ENCODE assay signal across 11 cellular contexts in the genomic region with DNA sequence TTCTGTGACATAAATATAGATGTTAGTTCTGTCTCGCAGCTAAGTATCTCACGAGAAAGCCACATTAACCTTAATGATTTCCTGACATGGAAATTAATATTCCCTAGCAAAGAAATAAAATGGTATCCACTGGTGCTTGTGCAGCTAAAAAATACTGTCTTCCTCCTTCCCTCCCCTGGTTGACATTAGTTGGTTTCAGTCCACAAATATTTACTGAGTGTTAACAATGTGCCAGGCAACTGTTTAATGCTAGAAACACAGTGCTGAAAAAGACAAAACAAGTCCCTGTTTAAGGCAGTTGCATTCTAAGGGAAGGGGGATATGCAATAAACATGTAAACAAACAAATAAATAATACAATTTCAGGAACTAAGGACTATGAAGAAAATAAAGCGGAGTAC. TPM values are rescaled to one million over a fixed set of nuclear protein-coding genes. Genes with fewer than 3 reads are reported as not detected.
DNase-seq lines count a peak whose midpoint lies in the region; ATAC-seq and TF ChIP-seq lines count a peak whose summit lies in the region.
"Had no signal": no experiment of that assay in that cellular context is flagged by ENCODE, and none has a peak within 500 bp of the region (broad histone marks: within the 10 kb centered on the region; RNA-seq: fewer than 3 reads in every experiment).

No MANE protein-coding gene starts in this region.

- TF ChIP-seq POLR2A in thyroid gland (IDR thresholded peaks at IDR 0.05), result no peak

- no peaks in the 10 kb centered on the region for H3K27me3 Mint-ChIP-seq in T-helper 1 cell treated with Interleukin-12 subunit alpha and Interleukin-12 subunit beta and Interleukin-4 antibody, amounts not matched to agents 30 μg/mL and 1 μg/mL, for 36 hours (ENCODE audit: low read depth)
- H3K27me3 Mint-ChIP-seq: activated CD8-positive, alpha-beta memory T cell treated with anti-CD3 and anti-CD28 coated beads, Interleukin-2, amount 10 ng/mL, durations not matched to agents 7 days and 5 days; stimulated activated naive CD8-positive, alpha-beta T cell treated with anti-CD3 and anti-CD28 coated beads, Interleukin-15, amount 100 ng/mL, for 72 hours had no signal

- H3K9me3 ChIP-seq in ascending aorta (no peaks in the 10 kb centered on the region), thymus (ENCODE audit: control insufficient read depth) (no peaks in the 10 kb centered on the region), thyroid gland (no peaks in the 10 kb centered on the region)

- H3K27me3 ChIP-seq in ascending aorta (no peaks in the 10 kb centered on the region), thymus (ENCODE audit: control insufficient read depth, insufficient read depth) (no peaks in the 10 kb centered on the region), thyroid gland (no peaks in the 10 kb centered on the region)

- intact Hi-C loops in ascending aorta (cut with DNase I), result loop anchor here (5.0 kb wide), 1 partner anchor 79 kb away; a partner anchor contains a TSS
- intact Hi-C loops in left colon (cut with DNase I, micrococcal nuclease), result no loop called here
- intact Hi-C loops in thyroid gland (cut with DNase I), result no loop called here

- H3K4me3 ChIP-seq in ascending aorta, result no peak overlapping the region
- H3K4me3 ChIP-seq in thymus (ENCODE audit: low read length), result no peak overlapping the region
- no peak overlapping the region for H3K4me3 ChIP-seq in thyroid gland (replicated peaks in 1 of 3)

- WGBS in thymus, result 81% methylated on average over 3 of the region's 3 CpGs
- WGBS in thyroid gland, 2 donors, result 96% methylated on average over 3 of the region's 3 CpGs

- H3K27ac Mint-ChIP-seq in T-helper 1 cell treated with Interleukin-12 subunit alpha and Interleukin-12 subunit beta and Interleukin-4 antibody, amounts not matched to agents 30 μg/mL and 1 μg/mL, for 36 hours, result peak overlapping the region; percentile 49
- H3K27ac Mint-ChIP-seq: T-helper 2 cell treated with Interferon-gamma antibody and Interleukin-4, amounts not matched to agents 5 μg/mL and 100 μg/mL, for 36 hours had no signal

- H3K9me3 Mint-ChIP-seq in T-helper 1 cell treated with Interleukin-12 subunit alpha and Interleukin-12 subunit beta and Interleukin-4 antibody, amounts not matched to agents 30 μg/mL and 1 μg/mL, for 36 hours, result no peaks in the 10 kb centered on the region
- H3K9me3 Mint-ChIP-seq: T-helper 2 cell treated with Interferon-gamma antibody and Interleukin-4, amounts not matched to agents 5 μg/mL and 100 μg/mL, for 36 hours had no signal

- H3K4me1 ChIP-seq in ascending aorta (peaks cover 0 to 8% of the 10 kb centered on the region in 2 donors), thymus (ENCODE audit: control insufficient read depth, insufficient read depth, low read length) (peaks cover 11% of the 10 kb centered on the region), thyroid gland (no peaks in the 10 kb centered on the region)

- peak; percentile 59 for ATAC-seq in left colon
- no peak for ATAC-seq in HG03565 (IDR thresholded peaks at IDR 0.05; ENCODE audit: unreplicated experiment)
- ATAC-seq: activated CD8-positive, alpha-beta memory T cell treated with anti-CD3 and anti-CD28 coated beads, Interleukin-2, amount 10 ng/mL, durations not matched to agents 7 days and 5 days had no signal

- no peaks in the 10 kb centered on the region for H3K36me3 ChIP-seq in ascending aorta
- H3K36me3 ChIP-seq in thymus (ENCODE audit: control insufficient read depth, insufficient read depth), result no peaks in the 10 kb centered on the region
- H3K36me3 ChIP-seq in thyroid gland, result no peaks in the 10 kb centered on the region

- DNase-seq in T-helper 1 cell, result no peak
- no peak for DNase-seq in ascending aorta (ENCODE audit: low spot score in 2 of 2)
- no peak for DNase-seq in left colon
- no peak for DNase-seq in thyroid gland
- no peak for DNase-seq in activated CD8-positive, alpha-beta memory T cell treated with anti-CD3 and anti-CD28 coated beads, Interleukin-2, amount 50 U/mL, for 48 hours
- DNase-seq: activated CD8-positive, alpha-beta memory T cell treated with anti-CD3 and anti-CD28 coated beads, Interleukin-2, amount 10 ng/mL, durations not matched to agents 7 days and 5 days; stimulated activated naive CD8-positive, alpha-beta T cell treated with anti-CD3 and anti-CD28 coated beads, Interleukin-15, amount 100 ng/mL, for 72 hours had no signal

- peaks cover 17% of the 10 kb centered on the region for H3K4me1 Mint-ChIP-seq in T-helper 1 cell treated with Interleukin-12 subunit alpha and Interleukin-12 subunit beta and Interleukin-4 antibody, amounts not matched to agents 30 μg/mL and 1 μg/mL, for 36 hours (ENCODE audit: low read depth)

- H3K27ac ChIP-seq in ascending aorta, result peak overlapping the region; percentile 32 to 79
- H3K27ac ChIP-seq in thymus (ENCODE audit: low read depth), result peak overlapping the region; percentile 25
- no peak overlapping the region for H3K27ac ChIP-seq in thyroid gland

- H3K36me3 Mint-ChIP-seq in T-helper 1 cell treated with Interleukin-12 subunit alpha and Interleukin-12 subunit beta and Interleukin-4 antibody, amounts not matched to agents 30 μg/mL and 1 μg/mL, for 36 hours (ENCODE audit: low read depth), result peaks cover 2% of the 10 kb centered on the region
- H3K36me3 Mint-ChIP-seq: activated CD8-positive, alpha-beta memory T cell treated with anti-CD3 and anti-CD28 coated beads, Interleukin-2, amount 10 ng/mL, durations not matched to agents 7 days and 5 days had no signal

- H3K4me3 Mint-ChIP-seq in T-helper 1 cell treated with Interleukin-12 subunit alpha and Interleukin-12 subunit beta and Interleukin-4 antibody, amounts not matched to agents 30 μg/mL and 1 μg/mL, for 36 hours, result no peak overlapping the region
- H3K4me3 Mint-ChIP-seq: activated CD8-positive, alpha-beta memory T cell treated with anti-CD3 and anti-CD28 coated beads, Interleukin-2, amount 10 ng/mL, durations not matched to agents 7 days and 5 days; stimulated activated naive CD8-positive, alpha-beta T cell treated with anti-CD3 and anti-CD28 coated beads, Interleukin-15, amount 100 ng/mL, for 72 hours had no signal

- TF ChIP-seq CTCF in ascending aorta (IDR thresholded peaks at IDR 0.05) (no peak), thyroid gland (IDR thresholded peaks at IDR 0.05) (no peak)

RNA-seq across cellular contexts. Expression of a gene that starts 44.2 kb away (rescaled TPM):
- total RNA-seq in ascending aorta (4.6 TPM), left colon (10 to 100 TPM; 20.9 to 21.2 TPM), thyroid gland (10 to 100 TPM; 34.4 to 40.8 (median 35.9) TPM)
- polyA plus RNA-seq in thymus, result 24.1 TPM

Comparison
In these comparisons a context has a peak if more than half of its experiments do, and no peak if none do; other contexts are left out.
1. H3K27ac ChIP-seq: peak in ascending aorta (2 of 2) and thymus (single experiment); none in thyroid gland (0 of 3).